ENCODE assay signal across 13 cellular contexts in genomic region chr6:99422912-99423311, GRCh38. TPM values are rescaled to one million over a fixed set of nuclear protein-coding genes. Genes with fewer than 3 reads are reported as not detected.
DNase-seq lines count a peak whose midpoint lies in the region; ATAC-seq and TF ChIP-seq lines count a peak whose summit lies in the region.
"Had no signal": no experiment of that assay in that cellular context is flagged by ENCODE, and none has a peak within 500 bp of the region (broad histone marks: within the 10 kb centered on the region; RNA-seq: fewer than 3 reads in every experiment).

No MANE protein-coding gene starts in this region.

- H3K4me1 Mint-ChIP-seq in CD4-positive, alpha-beta memory T cell: peaks cover 50 to 85% (median 64%) of the 10 kb centered on the region in 4 donors

- H3K4me1 ChIP-seq in CD4-positive, alpha-beta memory T cell (ENCODE audit: insufficient read depth, low read length): peaks cover 80% of the 10 kb centered on the region
- peaks cover 67% of the 10 kb centered on the region for H3K4me1 ChIP-seq in Karpas-422 (ENCODE audit: low read length)
- H3K4me1 ChIP-seq in mammary epithelial cell (ENCODE audit: insufficient read depth, low read length): peaks cover 13% of the 10 kb centered on the region
- H3K4me1 ChIP-seq in osteoblast (ENCODE audit: insufficient read depth, low read length): peaks cover 25% of the 10 kb centered on the region
- H3K4me1 ChIP-seq in foreskin keratinocyte: no peaks in the 10 kb centered on the region

- H3K4me3 Mint-ChIP-seq in CD4-positive, alpha-beta memory T cell: peak overlapping the region; percentile 81 to 100 (median 98)

- no peak overlapping the region for H3K27ac ChIP-seq in CD4-positive, alpha-beta memory T cell (ENCODE audit: low read depth, low read length)
- H3K27ac ChIP-seq in Karpas-422 (ENCODE audit: low read length): no peak overlapping the region
- no peak overlapping the region for H3K27ac ChIP-seq in mammary epithelial cell (ENCODE audit: insufficient read depth, low read depth, low read length)
- no peak overlapping the region for H3K27ac ChIP-seq in osteoblast (ENCODE audit: low read depth, low read length)
- no peak overlapping the region for H3K27ac ChIP-seq in foreskin keratinocyte

- H3K36me3 ChIP-seq in CD4-positive, alpha-beta memory T cell (ENCODE audit: insufficient read depth, low read length): no peaks in the 10 kb centered on the region
- H3K36me3 ChIP-seq in Karpas-422 (ENCODE audit: insufficient read depth, low read length) (peaks cover 28% of the 10 kb centered on the region), mammary epithelial cell (ENCODE audit: insufficient read depth, low read length) (no peaks in the 10 kb centered on the region), osteoblast (ENCODE audit: insufficient read depth, low read length) (no peaks in the 10 kb centered on the region)

- H3K4me2 ChIP-seq in Karpas-422 (ENCODE audit: low read depth, low read length, poor library complexity, severe bottlenecking): peak overlapping the region; percentile 90
- peak overlapping the region; percentile 88 for H3K4me2 ChIP-seq in mammary epithelial cell (ENCODE audit: insufficient read depth, low read depth, low read length)
- H3K4me2 ChIP-seq in osteoblast (ENCODE audit: insufficient read depth, low read length): peak overlapping the region; percentile 86

- peaks cover 8 to 34% of the 10 kb centered on the region in 2 donors for H3K36me3 Mint-ChIP-seq in CD4-positive, alpha-beta memory T cell

- H3K27me3 Mint-ChIP-seq in CD4-positive, alpha-beta memory T cell: no peaks in the 10 kb centered on the region

- WGBS in mammary epithelial cell (ENCODE audit: low coverage, missing lambda C conversion rate): 76% methylated on average over 6 of the region's 6 CpGs

- no peak overlapping the region for H3K4me3 ChIP-seq in CD4-positive, alpha-beta memory T cell (ENCODE audit: low read length in 2 of 2)
- H3K4me3 ChIP-seq in Karpas-422 (ENCODE audit: low read length) (0 out of 2 replicates have a peak overlapping the region, but pooled peaks have one; percentile 80), mammary epithelial cell (replicated peaks in 1 of 3; ENCODE audit: insufficient read depth in 1 of 3, low read depth in 2 of 3, low read length in 3 of 3) (no peak overlapping the region), osteoblast (ENCODE audit: insufficient read depth, low read length) (no peak overlapping the region)
- H3K4me3 ChIP-seq: lung had no signal

- H3K79me2 ChIP-seq in Karpas-422 (ENCODE audit: low read length) (peaks cover 96% of the 10 kb centered on the region), mammary epithelial cell (ENCODE audit: insufficient read depth, low read length) (peaks cover 88% of the 10 kb centered on the region), osteoblast (ENCODE audit: insufficient read depth, low read length) (peaks cover 83% of the 10 kb centered on the region)

- dilution Hi-C loops in mammary epithelial cell (cut with HindIII; ENCODE audit: low sequenced_read_pairs): no loop called here

- CTCF ChIA-PET in CD4-positive, alpha-beta memory T cell (lab: Charles Lee; ENCODE audit: partially characterized antibody): interaction anchor here (1.8 kb wide), 1 partner anchor 93 kb away, joined by 5 read pairs; no protein-coding TSS in a partner anchor
- CTCF ChIA-PET in mammary epithelial cell (lab: Charles Lee; ENCODE audit: low non-redundant PET): no interaction called here

- H4K20me1 ChIP-seq in Karpas-422 (ENCODE audit: insufficient read depth, low read depth, low read length) (peaks cover 37% of the 10 kb centered on the region), mammary epithelial cell (ENCODE audit: insufficient read depth, low read length) (peaks cover 7% of the 10 kb centered on the region), osteoblast (ENCODE audit: insufficient read depth, low read length) (peaks cover 63% of the 10 kb centered on the region)

- H3K9ac ChIP-seq in Karpas-422 (ENCODE audit: low read length): no peak overlapping the region
- H3K9ac ChIP-seq in mammary epithelial cell (ENCODE audit: insufficient read depth, low read length): no peak overlapping the region

- no peak for DNase-seq in CD4-positive, alpha-beta memory T cell
- no peak for DNase-seq in Karpas-422
- no peak for DNase-seq in mammary epithelial cell
- DNase-seq in osteoblast (ENCODE audit: insufficient read length, low spot score, missing footprints): no peak
- no peak for DNase-seq in SHP77 treated with DMSO at 0.1 percent for 48 hours (lab: John Stamatoyannopoulos, UW)
- DNase-seq in foreskin keratinocyte: no peak
- DNase-seq: NCI-H1930; NCI-H774; stimulated activated CD4-positive, alpha-beta T cell treated with anti-CD3 and anti-CD28 coated beads, Interleukin-2, amount 100 ng/mL, for 48 hours had no signal

- no peaks in the 10 kb centered on the region for H3K9me3 ChIP-seq in CD4-positive, alpha-beta memory T cell (ENCODE audit: control insufficient read depth in 1 of 2, low read length in 2 of 2)
- H3K9me3 ChIP-seq in Karpas-422 (ENCODE audit: low read length) (no peaks in the 10 kb centered on the region), mammary epithelial cell (replicated peaks; ENCODE audit: insufficient read depth, low read length) (no peaks in the 10 kb centered on the region), osteoblast (ENCODE audit: low read depth, low read length) (no peaks in the 10 kb centered on the region)

- H3K27me3 ChIP-seq in CD4-positive, alpha-beta memory T cell (ENCODE audit: insufficient read depth, low read length): no peaks in the 10 kb centered on the region
- no peaks in the 10 kb centered on the region for H3K27me3 ChIP-seq in Karpas-422 (ENCODE audit: low read length)
- H3K27me3 ChIP-seq in mammary epithelial cell (ENCODE audit: insufficient read depth, low read length): no peaks in the 10 kb centered on the region
- no peaks in the 10 kb centered on the region for H3K27me3 ChIP-seq in osteoblast (ENCODE audit: insufficient read depth, low read length)
- no peaks in the 10 kb centered on the region for H3K27me3 ChIP-seq in foreskin keratinocyte

- no peak for TF ChIP-seq CTCF in mammary epithelial cell (conservative IDR thresholded peaks at IDR 0.05 in 1 of 2, IDR thresholded peaks at IDR 0.05 in 1 of 2; ENCODE audit: extremely low read depth in 1 of 2, insufficient read depth in 1 of 2, low read depth in 1 of 2, low read length in 2 of 2)
- no peak for TF ChIP-seq CTCF in osteoblast (IDR thresholded peaks at IDR 0.05; ENCODE audit: extremely low read depth, low read depth, low read length)
- TF ChIP-seq CTCF in foreskin keratinocyte (conservative IDR thresholded peaks at IDR 0.05): no peak

- in situ Hi-C loops in mammary epithelial cell (cut with MboI; ENCODE audit: low sequenced_read_pairs in 2 of 2): no loop called here

- H3K9me2 ChIP-seq in Karpas-422 (replicated peaks; ENCODE audit: insufficient read depth, low read length): no peaks in the 10 kb centered on the region

- no peaks in the 10 kb centered on the region for H3K9me3 Mint-ChIP-seq in CD4-positive, alpha-beta memory T cell

- H2AFZ ChIP-seq in Karpas-422 (ENCODE audit: low read length) (no peak overlapping the region), mammary epithelial cell (ENCODE audit: low read depth, low read length) (no peak overlapping the region), osteoblast (ENCODE audit: low read length) (no peak overlapping the region)

- no peak for ATAC-seq in foreskin keratinocyte
- ATAC-seq in GM21526 (IDR thresholded peaks at IDR 0.05; ENCODE audit: low FRiP score, unreplicated experiment): no peak
- ATAC-seq: HCT116, K562 had no signal

- intact Hi-C loops in CD4-positive, alpha-beta memory T cell (cut with micrococcal nuclease): no loop called here
- intact Hi-C loops in mammary epithelial cell (cut with micrococcal nuclease): no loop called here

- no TSS peak for BruUV-seq in mammary epithelial cell (replicated peaks; lab: Mats Ljungman, UMichigan)

- POLR2A ChIA-PET in CD4-positive, alpha-beta memory T cell (lab: Charles Lee; ENCODE audit: partially characterized antibody): interaction anchor here (0.6 to 1.5 kb wide), 2 partner anchors 20 to 30 kb away, joined by 3 to 4 read pairs; no protein-coding TSS in a partner anchor

- H3K27ac Mint-ChIP-seq in CD4-positive, alpha-beta memory T cell: peak overlapping the region in 4 of 7 donors; percentile 35 to 97 (median 74)

RNA-seq across cellular contexts. Expression of gene PNISR, which starts 2.2 kb away (rescaled TPM):
- total RNA-seq in CD4-positive, alpha-beta memory T cell: 100 to 1,000 TPM; 326 to 332 TPM
- polyA plus RNA-seq in CD4-positive, alpha-beta memory T cell: 10 to 100 TPM; 67.6 to 72.6 TPM
- 147 and 288 TPM in 2 replicates for total RNA-seq in Karpas-422 (2014; rRNA removed; shearing (Covaris generic); ENCODE audit: low replicate concordance)
- total RNA-seq in mammary epithelial cell: 10 to 100 TPM; 53.5 to 69.8 TPM
- 14.7 TPM for polyA plus RNA-seq in mammary epithelial cell
- polyA minus RNA-seq in mammary epithelial cell: 22.8 TPM
- 78.2 and 81.9 TPM in 2 replicates for total RNA-seq in osteoblast
- total RNA-seq in foreskin keratinocyte: 43.6 and 43.9 TPM in 2 replicates
- 18.7 and 19.6 TPM in 2 replicates for polyA plus RNA-seq in foreskin keratinocyte

RNA-seq across cellular contexts. Expression of gene COQ3, which starts 28.9 kb away (rescaled TPM):
- 1 to 10 TPM; 3.1 to 4.4 TPM for total RNA-seq in CD4-positive, alpha-beta memory T cell
- 1 to 10 TPM; 6.5 to 9.6 TPM for polyA plus RNA-seq in CD4-positive, alpha-beta memory T cell
- 13.1 and 14.4 TPM in 2 replicates for total RNA-seq in Karpas-422 (2014; rRNA removed; shearing (Covaris generic); ENCODE audit: low replicate concordance)
- total RNA-seq in mammary epithelial cell (10 to 100 TPM in 1 of 2 donors, 1 to 10 TPM in 1; 4.3 to 12.8 TPM), osteoblast (2.5 and 3.5 TPM in 2 replicates), foreskin keratinocyte (16.6 and 17.7 TPM in 2 replicates)
- polyA plus RNA-seq in mammary epithelial cell (10.6 TPM), foreskin keratinocyte (20.1 and 25.0 TPM in 2 replicates)
- 7.5 TPM for polyA minus RNA-seq in mammary epithelial cell
